18 cellular contexts compared by ENCODE assay signal in the genomic region with DNA sequence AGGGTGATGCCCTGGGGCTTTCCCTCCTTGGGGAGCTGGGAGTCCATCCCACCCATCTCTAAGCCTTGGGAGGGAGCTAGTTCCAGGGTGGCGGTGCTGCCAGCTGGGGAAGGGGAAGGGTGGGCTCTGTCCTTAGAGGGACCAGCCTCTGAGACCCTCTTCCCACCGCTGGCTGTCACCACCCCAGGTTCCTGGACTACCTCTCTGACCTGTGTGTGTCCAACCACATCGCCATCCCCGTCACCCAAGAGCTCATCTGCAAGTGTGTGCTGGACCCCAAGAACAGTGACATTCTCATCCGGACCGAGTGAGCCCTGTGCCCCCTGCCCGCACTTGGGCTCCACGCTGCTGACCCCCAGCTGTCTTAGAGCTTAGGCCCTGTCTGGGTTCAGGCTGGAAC. TPM values are rescaled to one million over a fixed set of nuclear protein-coding genes. Genes with fewer than 3 reads are reported as not detected.
DNase-seq lines count a peak whose midpoint lies in the region; ATAC-seq and TF ChIP-seq lines count a peak whose summit lies in the region.
"Had no signal": no experiment of that assay in that cellular context is flagged by ENCODE, and none has a peak within 500 bp of the region (broad histone marks: within the 10 kb centered on the region; RNA-seq: fewer than 3 reads in every experiment).

No MANE protein-coding gene starts in this region.

- no peak for ATAC-seq in GM21825 (IDR thresholded peaks at IDR 0.05; ENCODE audit: unreplicated experiment)
- ATAC-seq: body of pancreas had no signal

- H3K27me3 Mint-ChIP-seq in activated T-cell treated with anti-CD3 and anti-CD28 coated beads, Interleukin-2, amount 50 U/mL, for 24 hours, result no peaks in the 10 kb centered on the region
- H3K27me3 Mint-ChIP-seq in Calu3 (ENCODE audit: unreplicated experiment), result no peaks in the 10 kb centered on the region
- H3K27me3 Mint-ChIP-seq in activated CD4-positive, alpha-beta memory T cell treated with anti-CD3 and anti-CD28 coated beads, Interleukin-2, amount 10 ng/mL, durations not matched to agents 7 days and 5 days, result no peaks in the 10 kb centered on the region
- H3K27me3 Mint-ChIP-seq: activated CD4-positive, alpha-beta T cell treated with anti-CD3 and anti-CD28 coated beads for 36 hours had no signal

- BruUV-seq in Calu3 (replicated peaks; lab: Mats Ljungman, UMichigan), result no TSS peak

- CTCF ChIA-PET in Calu3 (lab: Charles Lee), result interaction anchor here (0.9 to 1.2 kb wide), 3 partner anchors 8 to 78 kb away, joined by 3 to 5 read pairs (median 3); no protein-coding TSS in a partner anchor
- CTCF ChIA-PET in activated CD4-positive, alpha-beta memory T cell treated with anti-CD3 and anti-CD28 coated beads, Interleukin-2, amount 10 ng/mL, durations not matched to agents 7 days and 5 days (lab: Charles Lee), result interaction anchor here (0.6 to 3.0 kb wide), 5 partner anchors 32 to 83 kb away, joined by 3 to 12 read pairs (median 4); partner anchors contain the start of gene UQCC2

- intact Hi-C loops in Calu3 (cut with micrococcal nuclease; ENCODE audit: unreplicated experiment), result no loop called here

- H3K9me3 Mint-ChIP-seq in activated T-cell treated with anti-CD3 and anti-CD28 coated beads, Interleukin-2, amount 50 U/mL, for 24 hours, result no peaks in the 10 kb centered on the region
- no peaks in the 10 kb centered on the region for H3K9me3 Mint-ChIP-seq in Calu3 (ENCODE audit: low read depth, unreplicated experiment)
- H3K9me3 Mint-ChIP-seq in activated CD4-positive, alpha-beta memory T cell treated with anti-CD3 and anti-CD28 coated beads, Interleukin-2, amount 10 ng/mL, durations not matched to agents 7 days and 5 days, result no peaks in the 10 kb centered on the region

- H3K27ac ChIP-seq in skin epidermis, result peak overlapping the region in 11 of 21 experiments; percentile 0 to 74 (median 54)
- H3K27ac ChIP-seq: BLaER1, body of pancreas, neutrophil had no signal

- peak overlapping the region; percentile 80 for H3K27ac Mint-ChIP-seq in activated T-cell treated with anti-CD3 and anti-CD28 coated beads, Interleukin-2, amount 50 U/mL, for 24 hours
- H3K27ac Mint-ChIP-seq in Calu3 (ENCODE audit: unreplicated experiment), result peak overlapping the region; percentile 15
- H3K27ac Mint-ChIP-seq in activated CD4-positive, alpha-beta memory T cell treated with anti-CD3 and anti-CD28 coated beads, Interleukin-2, amount 10 ng/mL, durations not matched to agents 7 days and 5 days, result peak overlapping the region; percentile 90

- no peak overlapping the region for H3K4me3 ChIP-seq in skin epidermis
- H3K4me3 ChIP-seq: BLaER1, body of pancreas had no signal

- H3K4me1 Mint-ChIP-seq in activated T-cell treated with anti-CD3 and anti-CD28 coated beads, Interleukin-2, amount 50 U/mL, for 24 hours (ENCODE audit: low read depth), result peaks cover 13% of the 10 kb centered on the region
- H3K4me1 Mint-ChIP-seq in Calu3 (ENCODE audit: low read depth, unreplicated experiment), result peaks cover 46% of the 10 kb centered on the region
- peaks cover 21% of the 10 kb centered on the region for H3K4me1 Mint-ChIP-seq in activated CD4-positive, alpha-beta memory T cell treated with anti-CD3 and anti-CD28 coated beads, Interleukin-2, amount 10 ng/mL, durations not matched to agents 7 days and 5 days

- DNase-seq in activated T-cell treated with anti-CD3 and anti-CD28 coated beads, Interleukin-2, amount 50 U/mL, for 24 hours, result no peak
- no peak for DNase-seq in activated T-cell treated with anti-CD3 and anti-CD28 coated beads for 4 hours
- DNase-seq in Calu3, result no peak
- no peak for DNase-seq in activated CD4-positive, alpha-beta memory T cell treated with anti-CD3 and anti-CD28 coated beads, Interleukin-2, amount 10 ng/mL, durations not matched to agents 7 days and 5 days
- DNase-seq in A172 (ENCODE audit: low spot score), result no peak
- no peak for DNase-seq in RKO (ENCODE audit: low spot score)
- DNase-seq: ACHN, body of pancreas, NCI-H1417, NCI-H2081 treated with DMSO at 0.1 percent for 48 hours, NCI-H345, NCI-H748 treated with DMSO at 0.1 percent for 48 hours, SHP77 had no signal

- POLR2A ChIA-PET in activated CD4-positive, alpha-beta memory T cell treated with anti-CD3 and anti-CD28 coated beads, Interleukin-2, amount 10 ng/mL, durations not matched to agents 7 days and 5 days (lab: Charles Lee), result interaction anchor here (1.1 to 2.2 kb wide), 8 partner anchors 9 to 48 kb away, joined by 3 to 13 read pairs (median 6); partner anchors contain the start of genes ITPR3 and UQCC2

- H3K36me3 Mint-ChIP-seq in activated T-cell treated with anti-CD3 and anti-CD28 coated beads, Interleukin-2, amount 50 U/mL, for 24 hours (ENCODE audit: low read depth), result peaks cover 95% of the 10 kb centered on the region
- peaks cover 75% of the 10 kb centered on the region for H3K36me3 Mint-ChIP-seq in Calu3 (ENCODE audit: insufficient read depth, unreplicated experiment)
- H3K36me3 Mint-ChIP-seq in activated CD4-positive, alpha-beta memory T cell treated with anti-CD3 and anti-CD28 coated beads, Interleukin-2, amount 10 ng/mL, durations not matched to agents 7 days and 5 days (ENCODE audit: low read depth), result peaks cover 58% of the 10 kb centered on the region

- no peak overlapping the region for H3K4me3 Mint-ChIP-seq in activated T-cell treated with anti-CD3 and anti-CD28 coated beads, Interleukin-2, amount 50 U/mL, for 24 hours
- H3K4me3 Mint-ChIP-seq in Calu3 (ENCODE audit: low read depth, unreplicated experiment), result no peak overlapping the region
- H3K4me3 Mint-ChIP-seq in activated CD4-positive, alpha-beta memory T cell treated with anti-CD3 and anti-CD28 coated beads, Interleukin-2, amount 10 ng/mL, durations not matched to agents 7 days and 5 days, result no peak overlapping the region
- H3K4me3 Mint-ChIP-seq: activated CD4-positive, alpha-beta T cell treated with anti-CD3 and anti-CD28 coated beads for 36 hours had no signal

- TF ChIP-seq CTCF in Calu3 (IDR thresholded peaks at IDR 0.05; ENCODE audit: unreplicated experiment), result no peak

RNA-seq across cellular contexts. Expression of gene UQCC2, which starts 43.2 kb away (rescaled TPM):
- total RNA-seq in Calu3 (2022), result 142 and 145 TPM in 2 replicates
- 10 to 100 TPM; 70.7 to 75.3 TPM for total RNA-seq in activated CD4-positive, alpha-beta memory T cell treated with anti-CD3 and anti-CD28 coated beads, Interleukin-2, amount 10 ng/mL, durations not matched to agents 7 days and 5 days
- 46.1 and 70.3 TPM in 2 replicates for total RNA-seq in A172 (2014; rRNA removed; shearing (Covaris generic))

RNA-seq across cellular contexts. Expression of gene ITPR3, which starts 47.2 kb away (rescaled TPM):
- total RNA-seq in Calu3 (2022), result 136 and 143 TPM in 2 replicates
- total RNA-seq in activated CD4-positive, alpha-beta memory T cell treated with anti-CD3 and anti-CD28 coated beads, Interleukin-2, amount 10 ng/mL, durations not matched to agents 7 days and 5 days, result 10 to 100 TPM; 54.2 to 55.1 TPM
- total RNA-seq in A172 (2014; rRNA removed; shearing (Covaris generic)), result 57.5 and 59.8 TPM in 2 replicates

Comparison
In these comparisons a context has a peak if more than half of its experiments do, and no peak if none do; other contexts are left out.
1. H3K27ac Mint-ChIP-seq: peak in every context shown above with its lines; median percentile 90 in activated CD4-positive, alpha-beta memory T cell treated with anti-CD3 and anti-CD28 coated beads, Interleukin-2, amount 10 ng/mL, durations not matched to agents 7 days and 5 days; 80 in activated T-cell treated with anti-CD3 and anti-CD28 coated beads, Interleukin-2, amount 50 U/mL, for 24 hours; 15 in Calu3.